In genomic region chr9:78023003-78023741, GRCh38 we compare ENCODE assay signal across 8 cellular contexts. TPM values are rescaled to one million over a fixed set of nuclear protein-coding genes. Genes with fewer than 3 reads are reported as not detected.
A peak's percentile ranks its signal among the peaks of the same experiment; 100 is the strongest.
DNase-seq lines count a peak whose midpoint lies in the region; ATAC-seq and TF ChIP-seq lines count a peak whose summit lies in the region.
"Had no signal": no experiment of that assay in that cellular context is flagged by ENCODE, and none has a peak within 500 bp of the region (broad histone marks: within the 10 kb centered on the region; RNA-seq: fewer than 3 reads in every experiment).

No MANE protein-coding gene starts in this region.

- H3K4me3 ChIP-seq in IMR-90 (ENCODE audit: insufficient read depth, low read depth, low read length) (no peak overlapping the region), stomach (peak overlapping the region in 2 of 4 donors; percentile 13), testis (no peak overlapping the region)
- H3K4me3 ChIP-seq: adrenal gland had no signal

- peaks cover 25 to 67% of the 10 kb centered on the region in 2 experiments for H3K79me1 ChIP-seq in IMR-90 (ENCODE audit: low read depth in 1 of 2, low read length in 2 of 2)

- H3K4me1 Mint-ChIP-seq in activated T-helper 1 cell treated with anti-CD3 and anti-CD28 coated beads, Interleukin-12 subunit alpha, Interleukin-12 subunit beta, Interleukin-2, Interleukin-4 antibody, amounts not matched to agents 30 ng/mL and 10 ng/mL and 1 ng/mL, durations not matched to agents 14 hours and 24 hours and 36 hours (ENCODE audit: low read depth), result peaks cover 46% of the 10 kb centered on the region

- peak overlapping the region; percentile 50; the same call in 1 of the 2 replicates for H3K18ac ChIP-seq in IMR-90 (ENCODE audit: low read depth, low read length)

- H3K4me3 Mint-ChIP-seq in activated T-helper 1 cell treated with anti-CD3 and anti-CD28 coated beads, Interleukin-12 subunit alpha, Interleukin-12 subunit beta, Interleukin-2, Interleukin-4 antibody, amounts not matched to agents 30 ng/mL and 10 ng/mL and 1 ng/mL, durations not matched to agents 14 hours and 24 hours and 36 hours, result no peak overlapping the region

- H3K4me1 ChIP-seq in IMR-90 (ENCODE audit: control insufficient read depth, insufficient read depth, low read length) (peaks cover 11% of the 10 kb centered on the region), stomach (peaks cover 52 to 98% (median 74%) of the 10 kb centered on the region in 4 donors), testis (peaks cover 11% of the 10 kb centered on the region)

- H3K27ac ChIP-seq in IMR-90 (ENCODE audit: insufficient read depth, low read length), result peak overlapping the region; percentile 83; the same call in 1 of the 2 replicates
- peak overlapping the region; percentile 57 to 81 (median 77) for H3K27ac ChIP-seq in stomach
- H3K27ac ChIP-seq in testis, result no peak overlapping the region

- H3K9me1 ChIP-seq in IMR-90 (ENCODE audit: insufficient read depth, low read length), result peaks cover 19% of the 10 kb centered on the region

- no peak overlapping the region for H2BK15ac ChIP-seq in IMR-90 (ENCODE audit: low read depth, low read length)

- H3K36me3 Mint-ChIP-seq in activated T-helper 1 cell treated with anti-CD3 and anti-CD28 coated beads, Interleukin-12 subunit alpha, Interleukin-12 subunit beta, Interleukin-2, Interleukin-4 antibody, amounts not matched to agents 30 ng/mL and 10 ng/mL and 1 ng/mL, durations not matched to agents 14 hours and 24 hours and 36 hours (ENCODE audit: low read depth), result peaks cover 12% of the 10 kb centered on the region

- TF ChIP-seq EP300 in stomach (IDR thresholded peaks at IDR 0.05), result no peak

- dilution Hi-C loops in IMR-90 (cut with HindIII; ENCODE audit: low sequenced_read_pairs, unreplicated experiment), result no loop called here

- no peak overlapping the region for H3K56ac ChIP-seq in IMR-90 (ENCODE audit: extremely low read depth, insufficient read depth, low read length)

- no TSS peak for BruUV-seq in IMR-90 (replicated peaks; lab: Mats Ljungman, UMichigan)

- H3K9me3 ChIP-seq in IMR-90 (ENCODE audit: control insufficient read depth, insufficient read depth, low read length) (no peaks in the 10 kb centered on the region), stomach (no peaks in the 10 kb centered on the region), testis (no peaks in the 10 kb centered on the region)
- H3K9me3 ChIP-seq: adrenal gland had no signal

- no peaks in the 10 kb centered on the region for H3K27me3 ChIP-seq in IMR-90 (ENCODE audit: control insufficient read depth, insufficient read depth, low read length)
- no peaks in the 10 kb centered on the region for H3K27me3 ChIP-seq in stomach
- no peaks in the 10 kb centered on the region for H3K27me3 ChIP-seq in testis
- H3K27me3 ChIP-seq: adrenal gland had no signal

- peak overlapping the region; percentile 10; the same call in 1 of the 2 replicates for H3K4ac ChIP-seq in IMR-90 (ENCODE audit: low read depth, low read length)

- 0 out of 2 replicates have a peak overlapping the region, but pooled peaks have one; percentile 3 for H2BK20ac ChIP-seq in IMR-90 (ENCODE audit: low read depth, low read length)

- DNase-seq in IMR-90, result peak; percentile 82
- no peak for DNase-seq in activated T-helper 1 cell treated with anti-CD3 and anti-CD28 coated beads, Interleukin-12 subunit alpha, Interleukin-12 subunit beta, Interleukin-2, Interleukin-4 antibody, amounts not matched to agents 30 ng/mL and 10 ng/mL and 1 ng/mL, durations not matched to agents 14 hours and 24 hours and 36 hours (ENCODE audit: low spot score)
- peak; percentile 91 for DNase-seq in iris pigment epithelial cell (ENCODE audit: low read depth)
- DNase-seq in stomach, result peak; percentile 48
- no peak for DNase-seq in COLO829 (ENCODE audit: low spot score)
- no peak for DNase-seq in G401 (ENCODE audit: low spot score)
- DNase-seq in testis, result no peak

- H3K9ac ChIP-seq in IMR-90 (ENCODE audit: low read depth, low read length), result peak overlapping the region; percentile 45; the same call in 1 of the 2 replicates

- intact Hi-C loops in IMR-90 (cut with micrococcal nuclease) (no loop called here), stomach (cut with DNase I; ENCODE audit: low total_unique reads) (no loop called here), testis (cut with DNase I; ENCODE audit: low total_unique reads) (no loop called here)
- intact Hi-C loops in activated T-helper 1 cell treated with anti-CD3 and anti-CD28 coated beads, Interleukin-12 subunit alpha, Interleukin-12 subunit beta, Interleukin-2, Interleukin-4 antibody, amounts not matched to agents 30 ng/mL and 10 ng/mL and 1 ng/mL, durations not matched to agents 14 hours and 24 hours and 36 hours (cut with micrococcal nuclease), result no loop called here

- peak overlapping the region; percentile 54; the same call in 1 of the 2 replicates for H3K14ac ChIP-seq in IMR-90 (replicated peaks; ENCODE audit: low read depth, low read length)

- H4K20me1 ChIP-seq in IMR-90 (ENCODE audit: insufficient read depth, low read length), result peaks cover 41% of the 10 kb centered on the region

- peaks cover 2% of the 10 kb centered on the region; the same call in 1 of the 2 replicates for H3K36me3 ChIP-seq in IMR-90 (ENCODE audit: control insufficient read depth, insufficient read depth, low read length)
- H3K36me3 ChIP-seq in stomach, result no peaks in the 10 kb centered on the region
- H3K36me3 ChIP-seq in testis (ENCODE audit: low read depth, missing control alignments), result no peaks in the 10 kb centered on the region
- H3K36me3 ChIP-seq: adrenal gland had no signal

- peak overlapping the region; percentile 15; the same call in 1 of the 2 replicates for H3K23ac ChIP-seq in IMR-90 (ENCODE audit: low read depth, low read length)

- in situ Hi-C loops in IMR-90 (cut with MboI; ENCODE audit: low sequenced_read_pairs) (no loop called here), G401 (cut with HindIII; ENCODE audit: low sequenced_read_pairs) (no loop called here)

- POLR2A ChIA-PET in IMR-90 (lab: Charles Lee; ENCODE audit: unreplicated experiment), result no interaction called here

- TF ChIP-seq RAD21 in IMR-90 (IDR thresholded peaks at IDR 0.05; ENCODE audit: low read length), result no peak

- 0 out of 2 replicates have a peak overlapping the region, but pooled peaks have one; percentile 14 for H4K5ac ChIP-seq in IMR-90 (ENCODE audit: low read depth, low read length)

- peak overlapping the region; percentile 5; the same call in 1 of the 2 replicates for H2BK120ac ChIP-seq in IMR-90 (ENCODE audit: low read depth, low read length)

- peak; percentile 76 for ATAC-seq in IMR-90 (ENCODE audit: low read depth)

- peak overlapping the region; percentile 5; the same call in 1 of the 2 replicates for H4K91ac ChIP-seq in IMR-90 (ENCODE audit: insufficient read depth, low read depth, low read length)

- CTCF ChIA-PET in IMR-90 (lab: Yijun Ruan, JAX), result no interaction called here

- H3K4me2 ChIP-seq in IMR-90 (ENCODE audit: low read depth, low read length), result peak overlapping the region; percentile 91

- H4K8ac ChIP-seq in IMR-90 (ENCODE audit: low read depth in 2 of 2, low read length in 2 of 2), result peak overlapping the region in 1 of 2 experiments; percentile 47; a peak in 2 of 4 replicates

- no peak for TF ChIP-seq CTCF in IMR-90 (conservative IDR thresholded peaks at IDR 0.05; ENCODE audit: low read depth, low read length)
- TF ChIP-seq CTCF in stomach (IDR thresholded peaks at IDR 0.05), result no peak
- TF ChIP-seq CTCF in testis (IDR thresholded peaks at IDR 0.05), result no peak

- TF ChIP-seq POLR2A in IMR-90 (IDR thresholded peaks at IDR 0.05; ENCODE audit: low read depth, low read length), result no peak
- peak in 1 of 4 donors; percentile 14 for TF ChIP-seq POLR2A in stomach (IDR thresholded peaks at IDR 0.05)
- no peak for TF ChIP-seq POLR2A in testis (IDR thresholded peaks at IDR 0.05)

- H3K9me3 Mint-ChIP-seq in activated T-helper 1 cell treated with anti-CD3 and anti-CD28 coated beads, Interleukin-12 subunit alpha, Interleukin-12 subunit beta, Interleukin-2, Interleukin-4 antibody, amounts not matched to agents 30 ng/mL and 10 ng/mL and 1 ng/mL, durations not matched to agents 14 hours and 24 hours and 36 hours, result no peaks in the 10 kb centered on the region

- peak overlapping the region; percentile 2 for H3K27ac Mint-ChIP-seq in activated T-helper 1 cell treated with anti-CD3 and anti-CD28 coated beads, Interleukin-12 subunit alpha, Interleukin-12 subunit beta, Interleukin-2, Interleukin-4 antibody, amounts not matched to agents 30 ng/mL and 10 ng/mL and 1 ng/mL, durations not matched to agents 14 hours and 24 hours and 36 hours

- no peak overlapping the region for H2AFZ ChIP-seq in IMR-90 (replicated peaks; ENCODE audit: low read length, poor library complexity)

- peak overlapping the region; percentile 18; the same call in 1 of the 2 replicates for H2AK5ac ChIP-seq in IMR-90 (ENCODE audit: low read depth, low read length)

- H3K27me3 Mint-ChIP-seq in activated T-helper 1 cell treated with anti-CD3 and anti-CD28 coated beads, Interleukin-12 subunit alpha, Interleukin-12 subunit beta, Interleukin-2, Interleukin-4 antibody, amounts not matched to agents 30 ng/mL and 10 ng/mL and 1 ng/mL, durations not matched to agents 14 hours and 24 hours and 36 hours (ENCODE audit: insufficient read depth), result no peaks in the 10 kb centered on the region

- no peak overlapping the region for H2AK9ac ChIP-seq in IMR-90 (replicated peaks; ENCODE audit: low read depth, low read length, poor library complexity)

- H2BK5ac ChIP-seq in IMR-90 (ENCODE audit: low read depth, low read length, poor library complexity, severe bottlenecking), result peak overlapping the region; percentile 64

- WGBS in IMR-90 (ENCODE audit: extremely low coverage in 2 of 2, insufficient read length in 1 of 2), 2 experiments, result no CpG with 5 or more reads among the region's 5 CpGs
- WGBS in stomach, 5 donors, result 19 to 30% (median 21%) methylated on average over 5 of the region's 5 CpGs
- 72 to 78% methylated on average over 5 of the region's 5 CpGs for WGBS in testis, 2 donors

TF ChIP-seq in IMR-90, 13 proteins besides CTCF, POLR2A, EP300 and RAD21 (continues in another document):
- TF ChIP-seq MXI1 (IDR thresholded peaks at IDR 0.05; ENCODE audit: borderline replicate concordance, low read depth, low read length) (no peak), CEBPB (IDR thresholded peaks at IDR 0.05; ENCODE audit: low read depth, low read length) (peak; percentile 96), BHLHE40 (IDR thresholded peaks at IDR 0.05; ENCODE audit: low read depth, low read length) (no peak)

RNA-seq across cellular contexts. Expression of gene GNAQ, which starts 8.4 kb away (rescaled TPM):
- total RNA-seq in IMR-90 (2012; rRNA removed) (50.7 and 63.6 TPM in 2 replicates), stomach (10 to 100 TPM; 38.2 to 75.3 (median 52.2) TPM), testis (10 to 100 TPM; 39.4 to 42.9 TPM)
- polyA plus RNA-seq in IMR-90 (2012; rRNA removed) (19.9 and 23.1 TPM in 2 replicates), stomach (10 to 100 TPM; 13.1 to 26.0 (median 15.5) TPM), testis (ENCODE audit: insufficient read depth, low read depth, low replicate concordance) (23.5 TPM)
- 2.8 and 3.8 TPM in 2 replicates for polyA plus RNA-seq in IMR-90 (2012; cell fraction: cytosol; rRNA removed)
- polyA plus RNA-seq in IMR-90 (2012; cell fraction: nucleus; rRNA removed; ENCODE audit: low replicate concordance), result 3.3 and 29.5 TPM in 2 replicates
- total RNA-seq in activated T-helper 1 cell treated with anti-CD3 and anti-CD28 coated beads, Interleukin-12 subunit alpha, Interleukin-12 subunit beta, Interleukin-2, Interleukin-4 antibody, amounts not matched to agents 30 ng/mL and 10 ng/mL and 1 ng/mL, durations not matched to agents 14 hours and 24 hours and 36 hours, result 26.8 and 27.0 TPM in 2 replicates
- 17.8 and 24.5 TPM in 2 replicates for total RNA-seq in G401 (2014; rRNA removed; shearing (Covaris generic))

Comparison
In these comparisons a context has a peak if more than half of its experiments do, and no peak if none do; other contexts are left out.
1. DNase-seq: peak in IMR-90 (single experiment), iris pigment epithelial cell (single experiment) and stomach (single experiment); none in activated T-helper 1 cell treated with anti-CD3 and anti-CD28 coated beads, Interleukin-12 subunit alpha, Interleukin-12 subunit beta, Interleukin-2, Interleukin-4 antibody, amounts not matched to agents 30 ng/mL and 10 ng/mL and 1 ng/mL, durations not matched to agents 14 hours and 24 hours and 36 hours (single experiment), COLO829 (single experiment), G401 (single experiment) and testis (single experiment).
2. H3K27ac ChIP-seq: peak in IMR-90 (single experiment) and stomach (5 of 5); none in testis (0 of 2).